In the genomic region with DNA sequence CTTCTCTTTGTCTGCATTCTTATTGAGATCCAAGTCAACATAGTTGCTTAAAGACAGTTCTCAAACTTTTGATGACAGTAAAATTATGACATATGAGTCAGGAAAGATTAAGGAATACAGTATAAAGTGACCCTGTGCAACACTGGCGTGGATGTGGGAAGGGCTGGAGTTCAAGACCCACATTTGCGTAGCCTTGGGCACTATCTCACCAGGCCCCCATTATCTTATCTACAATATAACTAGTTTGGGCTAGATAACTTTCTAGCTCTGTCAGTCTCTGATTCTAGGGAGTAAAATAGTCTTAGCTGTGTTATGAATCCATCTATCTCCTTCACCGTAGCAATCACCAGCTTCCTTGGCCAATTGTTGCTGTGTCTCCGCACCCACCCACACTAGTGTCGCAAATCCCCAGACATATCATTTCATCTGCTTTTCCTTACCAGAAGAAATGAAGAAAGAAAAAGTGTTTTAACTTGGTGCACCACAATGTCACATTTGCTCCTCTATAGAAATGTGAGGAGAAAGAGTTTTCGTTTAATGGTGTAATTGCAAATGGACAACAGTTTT, we compare ENCODE assay signal across 19 cellular contexts. TPM values are rescaled to one million over a fixed set of nuclear protein-coding genes. Genes with fewer than 3 reads are reported as not detected.
DNase-seq lines count a peak whose midpoint lies in the region; ATAC-seq, FAIRE-seq and TF ChIP-seq lines count a peak whose summit lies in the region.
"Had no signal": no experiment of that assay in that cellular context is flagged by ENCODE, and none has a peak within 500 bp of the region (broad histone marks: within the 10 kb centered on the region; RNA-seq: fewer than 3 reads in every experiment).

No MANE protein-coding gene starts in this region.

- H3K9me3 Mint-ChIP-seq in nephron = peaks cover 3% of the 10 kb centered on the region
- H3K9me3 Mint-ChIP-seq in activated CD4-positive, alpha-beta T cell treated with anti-CD3 and anti-CD28 coated beads, Interleukin-2, amount 10 ng/mL, durations not matched to agents 24 days and 14 days = no peaks in the 10 kb centered on the region

- intact Hi-C loops in esophagus squamous epithelium (cut with DNase I) = no loop called here
- intact Hi-C loops in activated CD4-positive, alpha-beta T cell treated with anti-CD3 and anti-CD28 coated beads, Interleukin-2, amount 10 ng/mL, durations not matched to agents 24 days and 14 days (cut with micrococcal nuclease) = no loop called here

- no peaks in the 10 kb centered on the region for H3K27me3 Mint-ChIP-seq in nephron (ENCODE audit: low read depth)
- peaks cover 6% of the 10 kb centered on the region for H3K27me3 Mint-ChIP-seq in activated CD4-positive, alpha-beta T cell treated with anti-CD3 and anti-CD28 coated beads, Interleukin-2, amount 10 ng/mL, durations not matched to agents 24 days and 14 days

- H3K4me3 Mint-ChIP-seq in nephron = no peak overlapping the region
- H3K4me3 Mint-ChIP-seq in activated CD4-positive, alpha-beta T cell treated with anti-CD3 and anti-CD28 coated beads, Interleukin-2, amount 10 ng/mL, durations not matched to agents 24 days and 14 days = no peak overlapping the region
- H3K4me3 Mint-ChIP-seq: CD4-positive, CD25-positive, alpha-beta regulatory T cell; HFFc6 had no signal

- H3K36me3 ChIP-seq in adipocyte (ENCODE audit: control insufficient read depth, insufficient read depth, low read length, severe bottlenecking) (no peaks in the 10 kb centered on the region), esophagus squamous epithelium (no peaks in the 10 kb centered on the region), small intestine (ENCODE audit: control insufficient read depth in 2 of 2, insufficient read depth in 2 of 2, low read length in 2 of 2) (no peaks in the 10 kb centered on the region), MG63 (no peaks in the 10 kb centered on the region)

- H3K4me3 ChIP-seq in adipocyte (ENCODE audit: low read length) (peak overlapping the region; percentile 42), esophagus squamous epithelium (no peak overlapping the region), small intestine (ENCODE audit: low read depth in 1 of 2, low read length in 2 of 2) (no peak overlapping the region), MG63 (no peak overlapping the region)

- ATAC-seq in GM21515 (IDR thresholded peaks at IDR 0.05; ENCODE audit: unreplicated experiment) = no peak

- WGBS in esophagus squamous epithelium, 2 donors = 91 to 92% methylated on average over 6 of the region's 6 CpGs
- WGBS in small intestine, 3 donors = 51 to 71% (median 62%) methylated on average over 6 of the region's 6 CpGs

- H3K4me1 ChIP-seq in adipocyte (ENCODE audit: control insufficient read depth, insufficient read depth, low read length) (peaks cover 26% of the 10 kb centered on the region), esophagus squamous epithelium (no peaks in the 10 kb centered on the region), small intestine (ENCODE audit: control insufficient read depth in 2 of 2, insufficient read depth in 1 of 2, low read depth in 1 of 2, low read length in 1 of 2) (peaks cover 0 to 12% of the 10 kb centered on the region in 2 donors)

- no peak for TF ChIP-seq POLR2A in esophagus squamous epithelium (IDR thresholded peaks at IDR 0.05)

- peaks cover 15% of the 10 kb centered on the region for H3K4me1 Mint-ChIP-seq in nephron
- no peaks in the 10 kb centered on the region for H3K4me1 Mint-ChIP-seq in activated CD4-positive, alpha-beta T cell treated with anti-CD3 and anti-CD28 coated beads, Interleukin-2, amount 10 ng/mL, durations not matched to agents 24 days and 14 days
- H3K4me1 Mint-ChIP-seq: CD4-positive, CD25-positive, alpha-beta regulatory T cell had no signal

- H3K9ac ChIP-seq in adipocyte (ENCODE audit: low read length) = peak overlapping the region; percentile 66

- no peaks in the 10 kb centered on the region for H3K9me3 ChIP-seq in adipocyte (ENCODE audit: control insufficient read depth, low read length)
- H3K9me3 ChIP-seq in esophagus squamous epithelium = no peaks in the 10 kb centered on the region
- H3K9me3 ChIP-seq in small intestine (ENCODE audit: control insufficient read depth, low read depth) = no peaks in the 10 kb centered on the region
- H3K9me3 ChIP-seq in MG63 = no peaks in the 10 kb centered on the region

- TF ChIP-seq CTCF in esophagus squamous epithelium (IDR thresholded peaks at IDR 0.05) (no peak), nephron (IDR thresholded peaks at IDR 0.05; ENCODE audit: unreplicated experiment in 3 of 3) (no peak)

- FAIRE-seq in small intestine (lab: Jason Lieb, UNC) = no peak
- FAIRE-seq: GM12892 had no signal

- peak overlapping the region in 2 of 3 experiments; percentile 15 to 21 for H3K27ac Mint-ChIP-seq in nephron
- H3K27ac Mint-ChIP-seq in activated CD4-positive, alpha-beta T cell treated with anti-CD3 and anti-CD28 coated beads, Interleukin-2, amount 10 ng/mL, durations not matched to agents 24 days and 14 days = no peak overlapping the region
- H3K27ac Mint-ChIP-seq: CD4-positive, CD25-positive, alpha-beta regulatory T cell; HFFc6 had no signal

- no peak for DNase-seq in adipocyte (ENCODE audit: low read depth)
- no peak for DNase-seq in esophagus squamous epithelium (lab: John Stamatoyannopoulos, UW)
- peak; percentile 75 for DNase-seq in small intestine
- DNase-seq in NCI-H2227 treated with DMSO at 0.1 percent for 48 hours (lab: John Stamatoyannopoulos, UW) = no peak
- DNase-seq in MG63 = no peak
- DNase-seq in activated CD4-positive, alpha-beta T cell treated with anti-CD3 and anti-CD28 coated beads, Interleukin-2, amount 10 ng/mL, durations not matched to agents 24 days and 14 days = no peak
- DNase-seq: ACHN; CD4-positive, CD25-positive, alpha-beta regulatory T cell; HFFc6; KG1; NCI-H1092; NCI-H69; NK-92 treated with Interleukin-12 subunit alpha and Interleukin-12 subunit beta, amount 100 ng/mL, for 24 hours had no signal

- no peaks in the 10 kb centered on the region for H3K36me3 Mint-ChIP-seq in nephron (ENCODE audit: low read depth)
- H3K36me3 Mint-ChIP-seq in activated CD4-positive, alpha-beta T cell treated with anti-CD3 and anti-CD28 coated beads, Interleukin-2, amount 10 ng/mL, durations not matched to agents 24 days and 14 days (ENCODE audit: low read depth) = no peaks in the 10 kb centered on the region
- H3K36me3 Mint-ChIP-seq: CD4-positive, CD25-positive, alpha-beta regulatory T cell had no signal

- peak overlapping the region in 3 of 4 donors; percentile 30 to 42 (median 36) for H3K27ac ChIP-seq in esophagus squamous epithelium
- H3K27ac ChIP-seq in small intestine (ENCODE audit: low read depth in 1 of 2, low read length in 1 of 2) = peak overlapping the region in 1 of 2 donors; percentile 31
- H3K27ac ChIP-seq: RWPE1 had no signal

- H3K27me3 ChIP-seq in adipocyte (replicated peaks; ENCODE audit: control insufficient read depth, insufficient read depth, low read length) = no peaks in the 10 kb centered on the region
- H3K27me3 ChIP-seq in esophagus squamous epithelium = no peaks in the 10 kb centered on the region
- H3K27me3 ChIP-seq in small intestine (ENCODE audit: control insufficient read depth in 2 of 2, insufficient read depth in 2 of 2, low read length in 2 of 2) = no peaks in the 10 kb centered on the region
- no peaks in the 10 kb centered on the region for H3K27me3 ChIP-seq in MG63

RNA-seq across cellular contexts. Expression of gene TM4SF4, which starts 14.9 kb away (rescaled TPM):
- total RNA-seq in esophagus squamous epithelium = not detected
- polyA plus RNA-seq in small intestine = 1,000 to 10,000 TPM in 1 of 3 donors, 100 to 1,000 TPM in 2; 656 to 2,254 (median 660) TPM
- not detected in 2 replicates for total RNA-seq in MG63 (2014; rRNA removed; shearing (Covaris generic); ENCODE audit: low replicate concordance)
- not detected in 2 replicates for total RNA-seq in activated CD4-positive, alpha-beta T cell treated with anti-CD3 and anti-CD28 coated beads, Interleukin-2, amount 10 ng/mL, durations not matched to agents 24 days and 14 days
- total RNA-seq: CD4-positive, CD25-positive, alpha-beta regulatory T cell; H4; M059J had no signal
- polyA plus RNA-seq: CD4-positive, CD25-positive, alpha-beta regulatory T cell had no signal
